Comparison of ENCODE assay signal across 16 cellular contexts in the genomic region with DNA sequence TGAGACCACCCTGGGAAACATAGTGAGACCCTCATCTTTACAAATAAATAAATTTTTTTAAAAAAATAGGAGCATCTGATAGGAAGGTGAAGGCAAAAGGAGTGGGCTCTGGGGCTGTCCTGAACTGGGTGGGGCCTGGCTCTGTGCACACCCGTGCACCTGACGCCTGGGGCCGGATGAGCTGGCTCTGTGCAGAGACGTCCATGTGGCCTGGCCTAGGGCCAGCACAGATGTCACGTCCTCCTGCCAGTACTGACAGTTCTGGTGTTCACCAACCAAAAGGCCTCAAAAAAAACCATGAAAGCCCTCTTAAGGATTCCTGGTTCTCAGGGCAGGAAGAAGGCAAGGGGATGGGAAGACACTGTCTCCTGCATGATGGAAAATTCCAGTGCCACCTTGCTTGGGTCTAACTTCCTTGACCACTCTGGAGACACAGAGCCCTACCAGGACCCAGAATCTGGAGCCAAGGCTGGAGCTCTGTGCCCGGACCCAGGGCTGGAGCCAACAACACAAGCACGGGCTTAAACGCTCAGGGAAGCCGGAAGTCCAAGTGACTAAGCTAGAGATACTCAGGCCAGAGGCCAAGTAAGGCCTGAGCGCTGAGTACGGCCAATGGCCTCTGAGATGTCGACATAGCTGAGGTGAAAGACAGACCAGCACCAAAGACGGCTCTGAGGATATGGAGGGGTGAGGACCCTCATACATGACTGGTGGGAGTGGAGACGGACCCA. TPM values are rescaled to one million over a fixed set of nuclear protein-coding genes. Genes with fewer than 3 reads are reported as not detected.
A peak's percentile ranks its signal among the peaks of the same experiment; 100 is the strongest.
DNase-seq lines count a peak whose midpoint lies in the region; FAIRE-seq and TF ChIP-seq lines count a peak whose summit lies in the region.
"Had no signal": no experiment of that assay in that cellular context is flagged by ENCODE, and none has a peak within 500 bp of the region (broad histone marks: within the 10 kb centered on the region; RNA-seq: fewer than 3 reads in every experiment).

No MANE protein-coding gene starts in this region.

- H3K27ac ChIP-seq in ascending aorta, result peak overlapping the region; percentile 72 to 74
- H3K27ac ChIP-seq in keratinocyte (ENCODE audit: control insufficient read depth, insufficient read depth, low read length), result no peak overlapping the region
- no peak overlapping the region for H3K27ac ChIP-seq in endodermal cell (ENCODE audit: low read depth, low read length)

- H3K4me1 Mint-ChIP-seq in endodermal cell, result no peaks in the 10 kb centered on the region
- H3K4me1 Mint-ChIP-seq: activated T-helper 17 cell treated with anti-CD3 and anti-CD28 coated beads, Interleukin-2, amount 50 U/mL, for 72 hours had no signal

- FAIRE-seq in keratinocyte (lab: Jason Lieb, UNC), result peak; percentile 59
- FAIRE-seq: H54 had no signal

- WGBS in endodermal cell (ENCODE audit: insufficient coverage in 1 of 2, insufficient read length in 1 of 2), 2 experiments, result 91 to 92% methylated on average over 8 to 14 of the region's 14 CpGs

- H3K4me3 ChIP-seq in Jurkat, Clone E6-1 (ENCODE audit: low read length), result no peak overlapping the region
- no peak overlapping the region for H3K4me3 ChIP-seq in ascending aorta
- no peak overlapping the region for H3K4me3 ChIP-seq in keratinocyte (ENCODE audit: control insufficient read depth in 2 of 3, extremely low read depth in 1 of 3, insufficient read depth in 2 of 3, low read depth in 1 of 3, low read length in 3 of 3)
- no peak overlapping the region for H3K4me3 ChIP-seq in endodermal cell (ENCODE audit: low read length)

- no peaks in the 10 kb centered on the region for H3K9me3 ChIP-seq in ascending aorta
- no peaks in the 10 kb centered on the region for H3K9me3 ChIP-seq in keratinocyte (ENCODE audit: control insufficient read depth, low read depth, low read length)
- H3K9me3 ChIP-seq in endodermal cell (ENCODE audit: control insufficient read depth, low read length), result no peaks in the 10 kb centered on the region

- H3K36me3 ChIP-seq in ascending aorta, result no peaks in the 10 kb centered on the region
- H3K36me3 ChIP-seq in keratinocyte (ENCODE audit: control insufficient read depth in 2 of 2, extremely low read depth in 1 of 2, insufficient read depth in 2 of 2, low read length in 2 of 2), result no peaks in the 10 kb centered on the region
- H3K36me3 ChIP-seq in endodermal cell (ENCODE audit: control insufficient read depth, insufficient read depth, low read length), result no peaks in the 10 kb centered on the region

- no peaks in the 10 kb centered on the region for H4K20me1 ChIP-seq in keratinocyte (ENCODE audit: control insufficient read depth, extremely low read depth, insufficient read depth, low read length)

- no peak overlapping the region for H3K9ac ChIP-seq in keratinocyte (ENCODE audit: control insufficient read depth, extremely low read depth, insufficient read depth, low read length)
- no peak overlapping the region for H3K9ac ChIP-seq in endodermal cell (ENCODE audit: extremely low read depth, low read length, poor library complexity, severe bottlenecking)

- H3K27me3 Mint-ChIP-seq in endodermal cell (ENCODE audit: insufficient read depth), result no peaks in the 10 kb centered on the region
- H3K27me3 Mint-ChIP-seq: stimulated activated naive CD8-positive, alpha-beta T cell treated with anti-CD3 and anti-CD28 coated beads, Interleukin-15, Interleukin-2, amounts not matched to agents 100 ng/mL and 50 ng/mL, for 24 hours had no signal

- DNase-seq in AG20443 (ENCODE audit: low spot score) (peak; percentile 59), ascending aorta (ENCODE audit: low spot score in 2 of 2) (peak; percentile 31 to 84), keratinocyte (ENCODE audit: low read depth, low spot score) (peak; percentile 49), endodermal cell (no peak), cerebellar nuclear complex (lab: John Stamatoyannopoulos, UW) (no peak), NCI-H2227 treated with DMSO at 0.1 percent for 48 hours (lab: John Stamatoyannopoulos, UW) (no peak)
- DNase-seq in Jurkat, Clone E6-1 (ENCODE audit: low read depth, low spot score), result peak; percentile 47
- no peak for DNase-seq in effector CD8-positive, alpha-beta T cell (lab: John Stamatoyannopoulos, UW)
- DNase-seq: activated CD4-positive, alpha-beta T cell treated with anti-CD3 and anti-CD28 coated beads, Interleukin-2, amount 50 U/mL, for 1 hour; AML-193; NCI-H146; stimulated activated CD4-positive, alpha-beta T cell treated with anti-CD3 and anti-CD28 coated beads, Interleukin-2, amount 100 ng/mL, for 48 hours had no signal

- no peaks in the 10 kb centered on the region for H3K79me2 ChIP-seq in keratinocyte (ENCODE audit: control insufficient read depth, insufficient read depth, low read length)

- no peaks in the 10 kb centered on the region for H3K36me3 Mint-ChIP-seq in endodermal cell (ENCODE audit: low read depth)

- H3K4me3 Mint-ChIP-seq in endodermal cell, result no peak overlapping the region
- H3K4me3 Mint-ChIP-seq: activated T-helper 17 cell treated with anti-CD3 and anti-CD28 coated beads, Interleukin-2, amount 50 U/mL, for 72 hours; stimulated activated naive CD8-positive, alpha-beta T cell treated with anti-CD3 and anti-CD28 coated beads, Interleukin-15, Interleukin-2, amounts not matched to agents 100 ng/mL and 50 ng/mL, for 24 hours; T-helper 2 cell treated with Interferon-gamma antibody and Interleukin-4, amounts not matched to agents 5 μg/mL and 100 μg/mL, for 36 hours had no signal

- TF ChIP-seq CTCF in ascending aorta (IDR thresholded peaks at IDR 0.05) (no peak), keratinocyte (optimal IDR thresholded peaks at IDR 0.05 in 1 of 3, IDR thresholded peaks at IDR 0.05 in 1 of 3, conservative IDR thresholded peaks at IDR 0.05 in 1 of 3; ENCODE audit: extremely low read depth in 1 of 3, insufficient read depth in 2 of 3, low read length in 3 of 3) (no peak), endodermal cell (conservative IDR thresholded peaks at IDR 0.05) (no peak)

- intact Hi-C loops in ascending aorta (cut with DNase I), result loop anchor here (5.0 kb wide), 1 partner anchor 54 kb away; no protein-coding TSS in a partner anchor

- H3K27ac Mint-ChIP-seq in endodermal cell, result no peak overlapping the region
- H3K27ac Mint-ChIP-seq: activated T-helper 17 cell treated with anti-CD3 and anti-CD28 coated beads, Interleukin-2, amount 50 U/mL, for 72 hours; stimulated activated naive CD8-positive, alpha-beta T cell treated with anti-CD3 and anti-CD28 coated beads, Interleukin-15, Interleukin-2, amounts not matched to agents 100 ng/mL and 50 ng/mL, for 24 hours; T-helper 2 cell treated with Interferon-gamma antibody and Interleukin-4, amounts not matched to agents 5 μg/mL and 100 μg/mL, for 36 hours had no signal

- H3K9me1 ChIP-seq in keratinocyte (ENCODE audit: control insufficient read depth, extremely low read depth, insufficient read depth, low read length), result no peaks in the 10 kb centered on the region

- no peak overlapping the region for H3K4me2 ChIP-seq in keratinocyte (ENCODE audit: control insufficient read depth, extremely low read depth, insufficient read depth, low read depth, low read length)

- H3K9me3 Mint-ChIP-seq in endodermal cell, result no peaks in the 10 kb centered on the region
- H3K9me3 Mint-ChIP-seq: activated T-helper 17 cell treated with anti-CD3 and anti-CD28 coated beads, Interleukin-2, amount 50 U/mL, for 72 hours; stimulated activated naive CD8-positive, alpha-beta T cell treated with anti-CD3 and anti-CD28 coated beads, Interleukin-15, Interleukin-2, amounts not matched to agents 100 ng/mL and 50 ng/mL, for 24 hours; T-helper 2 cell treated with Interferon-gamma antibody and Interleukin-4, amounts not matched to agents 5 μg/mL and 100 μg/mL, for 36 hours had no signal

- dilution Hi-C loops in keratinocyte (cut with MboI; ENCODE audit: extremely low pct_ligation_motif_present, low sequenced_read_pairs), result no loop called here

- no peak overlapping the region for H2AFZ ChIP-seq in keratinocyte (ENCODE audit: control insufficient read depth, low read length)

- H3K27me3 ChIP-seq in ascending aorta (no peaks in the 10 kb centered on the region), keratinocyte (ENCODE audit: control insufficient read depth, extremely low read depth, insufficient read depth, low read length) (no peaks in the 10 kb centered on the region), endodermal cell (ENCODE audit: control insufficient read depth, insufficient read depth, low read length, poor library complexity, severe bottlenecking) (no peaks in the 10 kb centered on the region)

- H3K4me1 ChIP-seq in ascending aorta (peaks cover 0 to 4% of the 10 kb centered on the region in 2 donors), keratinocyte (ENCODE audit: control insufficient read depth, extremely low read depth, insufficient read depth, low read length) (peaks cover 10% of the 10 kb centered on the region), endodermal cell (ENCODE audit: control insufficient read depth, insufficient read depth, low read length) (no peaks in the 10 kb centered on the region)

RNA-seq across cellular contexts. Expression of a gene that starts 32.9 kb away (rescaled TPM):
- 88.2 TPM for polyA plus RNA-seq in Jurkat, Clone E6-1 (2012; ENCODE audit: insufficient read depth, insufficient read length)
- total RNA-seq in ascending aorta, result 92.1 TPM
- 19.2 to 41.3 TPM (median 30.3 TPM) in 3 replicates for polyA plus RNA-seq in keratinocyte
- polyA plus RNA-seq in keratinocyte (2011; ENCODE audit: low read depth), result 51.9 TPM
- 36.2 and 38.9 TPM in 2 replicates for polyA plus RNA-seq in keratinocyte (2011; cell fraction: cytosol; rRNA removed)
- polyA plus RNA-seq in keratinocyte (2011; cell fraction: nucleus; rRNA removed), result 13.9 and 14.8 TPM in 2 replicates
- 31.9 and 38.4 TPM in 2 replicates for polyA plus RNA-seq in keratinocyte (2012; ENCODE audit: low replicate concordance)
- 8.0 to 26.7 TPM (median 19.1 TPM) in 3 replicates for polyA minus RNA-seq in keratinocyte
- 22.8 TPM for polyA minus RNA-seq in keratinocyte (2011; cell fraction: cytosol; rRNA and poly(A)+ RNA removed)
- polyA minus RNA-seq in keratinocyte (2011; cell fraction: nucleus; rRNA and poly(A)+ RNA removed), result 2.6 and 4.1 TPM in 2 replicates
- total RNA-seq in endodermal cell, result 10 to 100 TPM; 44.3 to 51.7 TPM
- polyA plus RNA-seq in endodermal cell (2013, experiment 1 of 2), result 40.1 TPM
- polyA plus RNA-seq in endodermal cell (2013, experiment 2 of 2), result 41.1 TPM

Comparison
In these comparisons a context has a peak if more than half of its experiments do, and no peak if none do; other contexts are left out.
1. DNase-seq: peak in AG20443 (single experiment), Jurkat, Clone E6-1 (single experiment), ascending aorta (2 of 2) and keratinocyte (single experiment); none in endodermal cell (single experiment), cerebellar nuclear complex (0 of 2), NCI-H2227 treated with DMSO at 0.1 percent for 48 hours (single experiment) and effector CD8-positive, alpha-beta T cell (single experiment).
2. H3K27ac ChIP-seq: peak in ascending aorta (2 of 2); none in keratinocyte (single experiment) and endodermal cell (single experiment).